Comparison of ENCODE assay signal across 12 cellular contexts in the genomic region with DNA sequence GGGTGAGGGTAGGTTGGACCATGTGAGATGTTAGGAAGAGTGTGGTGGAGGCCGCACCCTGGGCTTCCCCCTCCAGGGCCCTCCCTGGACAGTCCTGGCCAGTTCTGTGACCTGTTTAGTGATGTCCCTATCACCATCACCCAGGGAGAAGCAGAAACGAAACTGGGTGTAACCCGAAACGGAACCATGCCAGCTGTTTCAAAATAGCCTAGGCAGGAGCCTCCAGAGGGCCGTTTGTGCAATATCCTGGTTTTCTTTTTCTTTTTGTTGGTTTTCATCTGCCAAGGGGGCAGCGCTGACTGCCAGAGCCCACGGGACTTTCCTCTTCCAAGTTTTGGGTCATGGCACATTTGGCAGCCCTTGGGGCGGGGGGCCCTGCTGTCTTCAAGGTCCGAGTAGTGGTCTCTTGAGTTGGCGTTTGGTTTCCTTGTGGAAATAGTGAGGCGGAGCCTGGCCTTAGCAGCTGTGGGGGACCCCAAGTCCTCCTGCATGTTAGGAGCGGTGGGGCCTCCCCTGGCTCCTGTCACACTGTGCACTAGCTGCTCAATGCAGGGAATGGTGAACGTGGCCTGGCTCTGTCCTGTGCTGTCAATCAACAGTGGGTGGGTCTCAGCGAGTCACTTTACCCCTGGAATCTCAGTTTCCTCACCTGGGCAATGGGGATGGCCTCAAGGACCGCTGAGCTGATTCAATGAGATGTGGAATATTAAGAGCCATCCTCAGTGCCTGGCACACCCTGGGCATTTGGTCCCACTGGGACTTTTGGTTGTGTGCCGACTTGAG.
DNase-seq lines count a peak whose midpoint lies in the region; ATAC-seq, FAIRE-seq and TF ChIP-seq lines count a peak whose summit lies in the region.
"Had no signal": no experiment of that assay in that cellular context is flagged by ENCODE, and none has a peak within 500 bp of the region (broad histone marks: within the 10 kb centered on the region; RNA-seq: fewer than 3 reads in every experiment).

No MANE protein-coding gene starts in this region.

- H3K79me2 ChIP-seq in GM12878 (ENCODE audit: control insufficient read depth, insufficient read depth, low read length) = no peaks in the 10 kb centered on the region

- no peaks in the 10 kb centered on the region; a peak in 1 of 4 replicates for H3K27me3 ChIP-seq in GM12878 (replicated peaks in 1 of 2; ENCODE audit: control insufficient read depth in 2 of 2, insufficient read depth in 2 of 2, low read length in 1 of 2)

- CTCF ChIA-PET in HEK293T (lab: Yijun Ruan, JAX) = no interaction called here
- CTCF ChIA-PET in GM12878 (lab: Yijun Ruan, JAX) = no interaction called here

- BruUV-seq in GM12878 (replicated peaks; lab: Mats Ljungman, UMichigan) = no TSS peak

- H3K4me1 ChIP-seq in GM12878 (ENCODE audit: control insufficient read depth, insufficient read depth, low read length) = no peaks in the 10 kb centered on the region

- SMC1A ChIA-PET in GM12878 (lab: Charles Lee; ENCODE audit: uncharacterized antibody, unreplicated experiment) = no interaction called here

- RAD21 ChIA-PET in GM12878 (lab: Charles Lee; ENCODE audit: unreplicated experiment) = no interaction called here

- no peak for TF ChIP-seq CTCF in GM12878 (IDR thresholded peaks at IDR 0.05 in 2 of 3, conservative IDR thresholded peaks at IDR 0.05 in 1 of 3; ENCODE audit: control insufficient read depth in 2 of 3, extremely low read depth in 1 of 3, insufficient read depth in 1 of 3, low read depth in 3 of 3, low read length in 3 of 3)

- intact Hi-C loops in GM12878 (cut with micrococcal nuclease; ENCODE audit: unreplicated experiment) = no loop called here

- FAIRE-seq in GM12878 (lab: Jason Lieb, UNC) = no peak
- FAIRE-seq: GM19239 had no signal

- no peak overlapping the region for H3K27ac ChIP-seq in GM12878 (ENCODE audit: control insufficient read depth, insufficient read depth)

- H3K4me1 Mint-ChIP-seq in stimulated activated naive B cell treated with anti-CD40 and anti-IgM and Interleukin-4, amounts not matched to agents 10 μg/mL and 1 μg/mL and 100 μg/mL, for 72 hours = peaks cover 9 to 16% of the 10 kb centered on the region in 2 donors

- no peak overlapping the region for H3K9ac ChIP-seq in GM12878 (ENCODE audit: control insufficient read depth, insufficient read depth, low read length)

- in situ Hi-C loops in GM12878 (cut with MboI) = no loop called here

- no peak for TF ChIP-seq EP300 in GM12878 (IDR thresholded peaks at IDR 0.05; ENCODE audit: borderline replicate concordance in 1 of 2, control insufficient read depth in 1 of 2, low read depth in 2 of 2, low read length in 2 of 2)

- no peak overlapping the region for H3K27ac Mint-ChIP-seq in stimulated activated naive B cell treated with anti-CD40 and anti-IgM and Interleukin-4, amounts not matched to agents 10 μg/mL and 1 μg/mL and 100 μg/mL, for 72 hours

- H3K36me3 ChIP-seq in GM12878 (ENCODE audit: control insufficient read depth in 2 of 2, insufficient read depth in 2 of 2, low read length in 1 of 2) = no peaks in the 10 kb centered on the region

- no peaks in the 10 kb centered on the region for H4K20me1 ChIP-seq in GM12878 (ENCODE audit: control insufficient read depth, insufficient read depth)

- no peak overlapping the region for H3K4me2 ChIP-seq in GM12878 (ENCODE audit: control insufficient read depth, insufficient read depth)

- no peaks in the 10 kb centered on the region for H3K9me3 Mint-ChIP-seq in stimulated activated naive B cell treated with anti-CD40 and anti-IgM and Interleukin-4, amounts not matched to agents 10 μg/mL and 1 μg/mL and 100 μg/mL, for 72 hours

- ATAC-seq in GM12878 (peak; percentile 60), GM21381 (IDR thresholded peaks at IDR 0.05; ENCODE audit: unreplicated experiment) (no peak)
- ATAC-seq in stimulated activated naive B cell treated with anti-CD40 and anti-IgM and Interleukin-4, amounts not matched to agents 10 μg/mL and 1 μg/mL and 100 μg/mL, for 72 hours (replicated peaks) = peak; percentile 21 to 38

- H2AFZ ChIP-seq in GM12878 (ENCODE audit: control insufficient read depth, low read depth, low read length) = no peak overlapping the region

- H3K4me3 ChIP-seq in GM12878 = no peak overlapping the region

- H3K4me3 Mint-ChIP-seq in stimulated activated naive B cell treated with anti-CD40 and anti-IgM and Interleukin-4, amounts not matched to agents 10 μg/mL and 1 μg/mL and 100 μg/mL, for 72 hours = no peak overlapping the region

- TF ChIP-seq POLR2A in GM12878 (IDR thresholded peaks at IDR 0.05; ENCODE audit: low read depth, low read length) = no peak

- WGBS in GM12878 (ENCODE audit: insufficient coverage, insufficient replicate concordance, low lambda C conversion rate, missing lambda C conversion rate) = 15% methylated on average over 16 of the region's 16 CpGs

- DNase-seq in HEK293T (ENCODE audit: extremely low spot score) (no peak), GM12878 (ENCODE audit: low read depth, low spot score) (no peak), hepatic stellate cell (ENCODE audit: low spot score) (peak; percentile 47), GF-D8 (lab: John Stamatoyannopoulos, UW) (no peak), KG1 (lab: John Stamatoyannopoulos, UW) (no peak), NCI-H510A (lab: John Stamatoyannopoulos, UW) (no peak)
- DNase-seq in stimulated activated naive B cell treated with anti-CD40 and anti-IgM and Interleukin-4, amounts not matched to agents 10 μg/mL and 1 μg/mL and 100 μg/mL, for 72 hours = no peak
- DNase-seq: activated CD8-positive, alpha-beta memory T cell treated with anti-CD3 and anti-CD28 coated beads, Interleukin-2, amount 50 U/mL, for 48 hours; NCI-H1105; SHP77 treated with DMSO at 0.1 percent for 48 hours had no signal

- H3K36me3 Mint-ChIP-seq in stimulated activated naive B cell treated with anti-CD40 and anti-IgM and Interleukin-4, amounts not matched to agents 10 μg/mL and 1 μg/mL and 100 μg/mL, for 72 hours = no peaks in the 10 kb centered on the region

- POLR2A ChIA-PET in HEK293T (lab: Yijun Ruan, JAX) (no interaction called here), GM12878 (lab: Charles Lee) (no interaction called here)

- H3K9me3 ChIP-seq in GM12878 (replicated peaks; ENCODE audit: control insufficient read depth, insufficient read depth, low read length) = no peaks in the 10 kb centered on the region

- H3K27me3 Mint-ChIP-seq in stimulated activated naive B cell treated with anti-CD40 and anti-IgM and Interleukin-4, amounts not matched to agents 10 μg/mL and 1 μg/mL and 100 μg/mL, for 72 hours = peaks cover 0 to 16% of the 10 kb centered on the region in 2 donors

- TF ChIP-seq RAD21 in GM12878 (IDR thresholded peaks at IDR 0.05; ENCODE audit: insufficient read depth, low read depth, low read length) = no peak

TF ChIP-seq in HEK293T, 16 proteins besides CTCF, POLR2A, EP300 and RAD21:
- TF ChIP-seq HDGF (IDR thresholded peaks at IDR 0.05; ENCODE audit: borderline replicate concordance) = no peak
- TF ChIP-seq, protein P1, sequence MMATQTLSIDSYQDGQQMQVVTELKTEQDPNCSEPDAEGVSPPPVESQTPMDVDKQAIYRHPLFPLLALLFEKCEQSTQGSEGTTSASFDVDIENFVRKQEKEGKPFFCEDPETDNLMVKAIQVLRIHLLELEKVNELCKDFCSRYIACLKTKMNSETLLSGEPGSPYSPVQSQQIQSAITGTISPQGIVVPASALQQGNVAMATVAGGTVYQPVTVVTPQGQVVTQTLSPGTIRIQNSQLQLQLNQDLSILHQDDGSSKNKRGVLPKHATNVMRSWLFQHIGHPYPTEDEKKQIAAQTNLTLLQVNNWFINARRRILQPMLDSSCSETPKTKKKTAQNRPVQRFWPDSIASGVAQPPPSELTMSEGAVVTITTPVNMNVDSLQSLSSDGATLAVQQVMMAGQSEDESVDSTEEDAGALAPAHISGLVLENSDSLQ (IDR thresholded peaks at IDR 0.05) = peak; percentile 54; the same call in 1 of the 2 replicates
- TF ChIP-seq NFRKB (IDR thresholded peaks at IDR 0.05) = no peak
- no peak for TF ChIP-seq FOXA1 (IDR thresholded peaks at IDR 0.05)
- no peak for TF ChIP-seq L3MBTL2 (conservative IDR thresholded peaks at IDR 0.05)
- TF ChIP-seq SUZ12 (IDR thresholded peaks at IDR 0.05) = no peak

TF ChIP-seq in GM12878, 131 proteins besides CTCF, POLR2A, EP300 and RAD21:
- no peak for TF ChIP-seq KDM1A (IDR thresholded peaks at IDR 0.05; ENCODE audit: borderline replicate concordance)
- TF ChIP-seq, protein P1 (IDR thresholded peaks at IDR 0.05) = 0 out of 2 replicates have a peak, but pooled peaks have one; percentile 9
- TF ChIP-seq SMARCA5 (IDR thresholded peaks at IDR 0.05) = no peak
- TF ChIP-seq TCF7 (IDR thresholded peaks at IDR 0.05; ENCODE audit: borderline replicate concordance) = no peak
- no peak for TF ChIP-seq ZNF622 (IDR thresholded peaks at IDR 0.05)
